In the genomic region with DNA sequence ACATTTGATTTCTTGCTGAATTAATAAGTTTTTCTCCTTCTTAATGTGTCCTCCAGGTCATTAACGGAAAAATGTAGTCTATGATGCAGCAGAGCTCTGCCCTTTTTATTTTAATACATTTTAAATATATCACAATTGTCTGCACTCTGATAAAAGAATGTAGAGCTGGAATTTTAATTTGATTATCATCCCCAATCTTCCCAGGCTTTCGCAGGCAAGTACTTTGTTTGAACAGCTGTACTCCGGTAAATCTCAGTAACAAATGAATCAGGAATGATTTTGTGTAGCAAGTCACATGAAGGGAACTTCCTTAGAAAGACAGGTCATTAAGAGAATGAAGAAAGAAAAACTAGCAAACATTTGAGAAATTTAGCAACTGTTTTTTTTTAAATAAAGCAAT, we compare ENCODE assay signal across 14 cellular contexts.
A peak's percentile ranks its signal among the peaks of the same experiment; 100 is the strongest.
DNase-seq lines count a peak whose midpoint lies in the region; ATAC-seq and TF ChIP-seq lines count a peak whose summit lies in the region.
"Had no signal": no experiment of that assay in that cellular context is flagged by ENCODE, and none has a peak within 500 bp of the region (broad histone marks: within the 10 kb centered on the region; RNA-seq: fewer than 3 reads in every experiment).

No MANE protein-coding gene starts in this region.

- in situ Hi-C loops in brain microvascular endothelial cell (cut with HindIII; ENCODE audit: low pct_ligation_motif_present, low sequenced_read_pairs) = no loop called here

- no peaks in the 10 kb centered on the region for H3K9me3 ChIP-seq in testis
- H3K9me3 ChIP-seq: neutrophil had no signal

- TF ChIP-seq POLR2A in testis (IDR thresholded peaks at IDR 0.05) = no peak

- H3K4me3 ChIP-seq in brain microvascular endothelial cell (ENCODE audit: low read depth, low read length) (no peak overlapping the region), testis (no peak overlapping the region)
- H3K4me3 ChIP-seq: GM12878 had no signal

- DNase-seq in DMS114 treated with DMSO at 0.1 percent for 48 hours (lab: John Stamatoyannopoulos, UW; ENCODE audit: unreplicated experiment) = peak; percentile 36
- peak; percentile 70 for DNase-seq in NCI-H146 (lab: John Stamatoyannopoulos, UW)
- DNase-seq in brain microvascular endothelial cell = peak; percentile 49
- peak; percentile 30 to 76 for DNase-seq in lung microvascular endothelial cell (ENCODE audit: low read depth in 2 of 2)
- DNase-seq in NCI-H2081 treated with DMSO at 0.1 percent for 48 hours (lab: John Stamatoyannopoulos, UW) = no peak
- no peak for DNase-seq in testis
- DNase-seq: activated CD4-positive, alpha-beta T cell treated with anti-CD3 and anti-CD28 coated beads for 48 hours; activated gamma-delta T cell treated with Interleukin-2 at 50 U/mL for 16 hours; CD4-positive, alpha-beta memory T cell; stimulated activated CD4-positive, alpha-beta T cell treated with anti-CD3 and anti-CD28 coated beads, Interleukin-2, amount 100 ng/mL, for 24 hours had no signal

- TF ChIP-seq CTCF in brain microvascular endothelial cell (IDR thresholded peaks at IDR 0.05; ENCODE audit: low read depth, low read length, missing control alignments) (no peak), testis (IDR thresholded peaks at IDR 0.05) (no peak)

- H3K27ac ChIP-seq in brain microvascular endothelial cell (no peak overlapping the region), testis (no peak overlapping the region)
- H3K27ac ChIP-seq: neutrophil had no signal

- no peaks in the 10 kb centered on the region for H3K4me1 ChIP-seq in testis

- intact Hi-C loops in testis (cut with DNase I; ENCODE audit: low total_unique reads) = no loop called here

- H3K36me3 ChIP-seq in brain microvascular endothelial cell (replicated peaks) (no peaks in the 10 kb centered on the region), testis (ENCODE audit: low read depth, missing control alignments) (no peaks in the 10 kb centered on the region)
- H3K36me3 ChIP-seq: neutrophil had no signal

- no peaks in the 10 kb centered on the region for H3K27me3 ChIP-seq in brain microvascular endothelial cell (replicated peaks)
- no peaks in the 10 kb centered on the region for H3K27me3 ChIP-seq in testis
- H3K27me3 ChIP-seq: neutrophil had no signal

- ATAC-seq in HG03571 (IDR thresholded peaks at IDR 0.05; ENCODE audit: unreplicated experiment) (no peak), GM21619 (IDR thresholded peaks at IDR 0.05; ENCODE audit: unreplicated experiment) (no peak)
- ATAC-seq: GM12878 had no signal

- 68 to 72% methylated on average over 3 of the region's 3 CpGs for WGBS in testis, 2 donors

Comparison
In these comparisons a context has a peak if more than half of its experiments do, and no peak if none do; other contexts are left out.
1. DNase-seq: peak in DMS114 treated with DMSO at 0.1 percent for 48 hours (single experiment), NCI-H146 (single experiment), brain microvascular endothelial cell (single experiment) and lung microvascular endothelial cell (2 of 2); none in NCI-H2081 treated with DMSO at 0.1 percent for 48 hours (single experiment) and testis (single experiment).